1 cellular context compared by ENCODE assay signal in the genomic region with DNA sequence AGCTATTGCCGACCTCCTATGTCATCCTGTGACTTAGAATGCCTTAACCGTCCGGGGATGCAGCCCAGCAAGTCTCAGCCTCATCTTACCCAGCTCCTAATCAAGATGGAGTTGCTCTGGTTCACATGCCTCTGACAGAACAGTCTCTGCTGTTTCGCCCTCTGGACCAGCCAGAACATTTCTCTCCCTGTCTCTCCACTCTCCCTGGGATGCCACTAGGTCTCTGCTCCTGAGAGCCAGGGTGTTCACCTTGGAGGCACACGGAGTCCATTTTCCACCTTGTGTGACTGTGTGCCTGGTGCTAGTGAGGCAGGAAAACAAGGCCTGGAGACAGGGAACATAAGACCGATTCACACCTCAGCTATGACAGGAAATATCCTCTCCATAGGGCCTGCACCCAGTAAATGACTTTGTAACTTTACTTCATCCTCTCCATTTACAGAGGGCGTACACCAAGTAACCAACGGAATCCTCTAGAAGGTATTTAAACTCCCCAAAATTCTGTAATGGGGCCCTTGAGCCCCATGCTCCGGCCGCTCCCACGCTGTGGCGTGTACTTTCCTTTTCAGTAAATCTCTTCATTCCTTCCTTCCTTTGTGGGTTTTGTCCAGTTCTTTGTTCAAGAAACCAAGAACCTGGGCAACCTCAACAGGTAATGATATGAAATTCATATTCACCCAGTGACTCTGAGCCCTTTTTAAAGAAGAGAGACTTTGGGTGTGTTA.
A peak's percentile ranks its signal among the peaks of the same experiment; 100 is the strongest.
TF ChIP-seq lines count a peak whose summit lies in the region.

No MANE protein-coding gene starts in this region.

TF ChIP-seq in A549, 52 proteins besides CTCF, POLR2A, EP300 and RAD21:
- TF ChIP-seq HOXB5 (CRISPR knock-in tag; IDR thresholded peaks at IDR 0.05) (peak; percentile 65; the same call in 1 of the 2 replicates), HOXB13 (CRISPR knock-in tag; IDR thresholded peaks at IDR 0.05; ENCODE audit: low read depth) (peak; percentile 63; the same call in 1 of the 2 replicates), TP53 (CRISPR knock-in tag; IDR thresholded peaks at IDR 0.05) (no peak), EHF (CRISPR knock-in tag; IDR thresholded peaks at IDR 0.05) (peak; percentile 92), HEYL (CRISPR knock-in tag; IDR thresholded peaks at IDR 0.05) (0 out of 2 replicates have a peak, but pooled peaks have one; percentile 53), HDAC2 (IDR thresholded peaks at IDR 0.05) (no peak), ZSCAN20 (CRISPR knock-in tag; IDR thresholded peaks at IDR 0.05) (peak; percentile 77; the same call in 1 of the 2 replicates), ESRRA (IDR thresholded peaks at IDR 0.05; ENCODE audit: borderline replicate concordance, low read length) (no peak), FOXS1 (CRISPR knock-in tag; IDR thresholded peaks at IDR 0.05) (no peak)
- TF ChIP-seq, protein P1, sequence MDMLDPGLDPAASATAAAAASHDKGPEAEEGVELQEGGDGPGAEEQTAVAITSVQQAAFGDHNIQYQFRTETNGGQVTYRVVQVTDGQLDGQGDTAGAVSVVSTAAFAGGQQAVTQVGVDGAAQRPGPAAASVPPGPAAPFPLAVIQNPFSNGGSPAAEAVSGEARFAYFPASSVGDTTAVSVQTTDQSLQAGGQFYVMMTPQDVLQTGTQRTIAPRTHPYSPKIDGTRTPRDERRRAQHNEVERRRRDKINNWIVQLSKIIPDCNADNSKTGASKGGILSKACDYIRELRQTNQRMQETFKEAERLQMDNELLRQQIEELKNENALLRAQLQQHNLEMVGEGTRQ (IDR thresholded peaks at IDR 0.05) = no peak
